In the genomic region with DNA sequence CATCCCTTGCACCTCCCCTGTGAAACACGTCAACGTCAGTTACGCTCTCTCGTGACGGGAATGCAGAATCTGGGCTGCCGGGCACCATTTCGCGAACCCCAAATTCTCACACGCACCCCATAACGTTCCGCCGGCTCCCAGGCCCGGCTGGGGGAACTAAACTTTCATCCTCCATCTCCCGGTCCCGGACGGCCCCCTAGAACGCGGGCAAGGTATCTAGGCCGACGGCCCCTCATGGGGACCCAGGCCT, we compare ENCODE assay signal across 1 cellular context.
TF ChIP-seq lines count a peak whose summit lies in the region.

No MANE protein-coding gene starts in this region.

TF ChIP-seq in K562, 482 proteins besides CTCF, POLR2A, EP300 and RAD21 (continued from another document):
- no peak for TF ChIP-seq WHSC1 (IDR thresholded peaks at IDR 0.05; ENCODE audit: low read length)
- TF ChIP-seq NUFIP1 (IDR thresholded peaks at IDR 0.05; ENCODE audit: partially characterized antibody), result no peak
- no peak for TF ChIP-seq MTA2 (IDR thresholded peaks at IDR 0.05; ENCODE audit: low read depth)
- TF ChIP-seq FOXA1 (IDR thresholded peaks at IDR 0.05; ENCODE audit: borderline replicate concordance), result no peak
- TF ChIP-seq, protein P1, sequence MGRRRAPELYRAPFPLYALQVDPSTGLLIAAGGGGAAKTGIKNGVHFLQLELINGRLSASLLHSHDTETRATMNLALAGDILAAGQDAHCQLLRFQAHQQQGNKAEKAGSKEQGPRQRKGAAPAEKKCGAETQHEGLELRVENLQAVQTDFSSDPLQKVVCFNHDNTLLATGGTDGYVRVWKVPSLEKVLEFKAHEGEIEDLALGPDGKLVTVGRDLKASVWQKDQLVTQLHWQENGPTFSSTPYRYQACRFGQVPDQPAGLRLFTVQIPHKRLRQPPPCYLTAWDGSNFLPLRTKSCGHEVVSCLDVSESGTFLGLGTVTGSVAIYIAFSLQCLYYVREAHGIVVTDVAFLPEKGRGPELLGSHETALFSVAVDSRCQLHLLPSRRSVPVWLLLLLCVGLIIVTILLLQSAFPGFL (CRISPR knock-in tag; IDR thresholded peaks at IDR 0.05), result no peak
- no peak for TF ChIP-seq ZNF696 (CRISPR knock-in tag; conservative IDR thresholded peaks at IDR 0.05)
- TF ChIP-seq NR4A1 (CRISPR knock-in tag; IDR thresholded peaks at IDR 0.05), result no peak
- no peak for TF ChIP-seq NR4A1 (tag; IDR thresholded peaks at IDR 0.05)
- TF ChIP-seq, protein P2, sequence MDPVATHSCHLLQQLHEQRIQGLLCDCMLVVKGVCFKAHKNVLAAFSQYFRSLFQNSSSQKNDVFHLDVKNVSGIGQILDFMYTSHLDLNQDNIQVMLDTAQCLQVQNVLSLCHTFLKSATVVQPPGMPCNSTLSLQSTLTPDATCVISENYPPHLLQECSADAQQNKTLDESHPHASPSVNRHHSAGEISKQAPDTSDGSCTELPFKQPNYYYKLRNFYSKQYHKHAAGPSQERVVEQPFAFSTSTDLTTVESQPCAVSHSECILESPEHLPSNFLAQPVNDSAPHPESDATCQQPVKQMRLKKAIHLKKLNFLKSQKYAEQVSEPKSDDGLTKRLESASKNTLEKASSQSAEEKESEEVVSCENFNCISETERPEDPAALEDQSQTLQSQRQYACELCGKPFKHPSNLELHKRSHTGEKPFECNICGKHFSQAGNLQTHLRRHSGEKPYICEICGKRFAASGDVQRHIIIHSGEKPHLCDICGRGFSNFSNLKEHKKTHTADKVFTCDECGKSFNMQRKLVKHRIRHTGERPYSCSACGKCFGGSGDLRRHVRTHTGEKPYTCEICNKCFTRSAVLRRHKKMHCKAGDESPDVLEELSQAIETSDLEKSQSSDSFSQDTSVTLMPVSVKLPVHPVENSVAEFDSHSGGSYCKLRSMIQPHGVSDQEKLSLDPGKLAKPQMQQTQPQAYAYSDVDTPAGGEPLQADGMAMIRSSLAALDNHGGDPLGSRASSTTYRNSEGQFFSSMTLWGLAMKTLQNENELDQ (CRISPR knock-in tag; IDR thresholded peaks at IDR 0.05; ENCODE audit: borderline replicate concordance), result no peak
- TF ChIP-seq THRAP3 (IDR thresholded peaks at IDR 0.05; ENCODE audit: borderline replicate concordance), result no peak
- TF ChIP-seq FOXK1 (CRISPR knock-in tag; IDR thresholded peaks at IDR 0.05; ENCODE audit: borderline replicate concordance), result 0 out of 2 replicates have a peak, but pooled peaks have one; percentile 49
- TF ChIP-seq ZNF77 (CRISPR knock-in tag; IDR thresholded peaks at IDR 0.05), result no peak
- no peak for TF ChIP-seq ZNF583 (CRISPR knock-in tag; IDR thresholded peaks at IDR 0.05)
- TF ChIP-seq, protein P3, sequence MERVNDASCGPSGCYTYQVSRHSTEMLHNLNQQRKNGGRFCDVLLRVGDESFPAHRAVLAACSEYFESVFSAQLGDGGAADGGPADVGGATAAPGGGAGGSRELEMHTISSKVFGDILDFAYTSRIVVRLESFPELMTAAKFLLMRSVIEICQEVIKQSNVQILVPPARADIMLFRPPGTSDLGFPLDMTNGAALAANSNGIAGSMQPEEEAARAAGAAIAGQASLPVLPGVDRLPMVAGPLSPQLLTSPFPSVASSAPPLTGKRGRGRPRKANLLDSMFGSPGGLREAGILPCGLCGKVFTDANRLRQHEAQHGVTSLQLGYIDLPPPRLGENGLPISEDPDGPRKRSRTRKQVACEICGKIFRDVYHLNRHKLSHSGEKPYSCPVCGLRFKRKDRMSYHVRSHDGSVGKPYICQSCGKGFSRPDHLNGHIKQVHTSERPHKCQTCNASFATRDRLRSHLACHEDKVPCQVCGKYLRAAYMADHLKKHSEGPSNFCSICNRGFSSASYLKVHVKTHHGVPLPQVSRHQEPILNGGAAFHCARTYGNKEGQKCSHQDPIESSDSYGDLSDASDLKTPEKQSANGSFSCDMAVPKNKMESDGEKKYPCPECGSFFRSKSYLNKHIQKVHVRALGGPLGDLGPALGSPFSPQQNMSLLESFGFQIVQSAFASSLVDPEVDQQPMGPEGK (CRISPR knock-in tag; IDR thresholded peaks at IDR 0.05; ENCODE audit: borderline replicate concordance), result 0 out of 2 replicates have a peak, but pooled peaks have one; percentile 37
- TF ChIP-seq, protein P4, sequence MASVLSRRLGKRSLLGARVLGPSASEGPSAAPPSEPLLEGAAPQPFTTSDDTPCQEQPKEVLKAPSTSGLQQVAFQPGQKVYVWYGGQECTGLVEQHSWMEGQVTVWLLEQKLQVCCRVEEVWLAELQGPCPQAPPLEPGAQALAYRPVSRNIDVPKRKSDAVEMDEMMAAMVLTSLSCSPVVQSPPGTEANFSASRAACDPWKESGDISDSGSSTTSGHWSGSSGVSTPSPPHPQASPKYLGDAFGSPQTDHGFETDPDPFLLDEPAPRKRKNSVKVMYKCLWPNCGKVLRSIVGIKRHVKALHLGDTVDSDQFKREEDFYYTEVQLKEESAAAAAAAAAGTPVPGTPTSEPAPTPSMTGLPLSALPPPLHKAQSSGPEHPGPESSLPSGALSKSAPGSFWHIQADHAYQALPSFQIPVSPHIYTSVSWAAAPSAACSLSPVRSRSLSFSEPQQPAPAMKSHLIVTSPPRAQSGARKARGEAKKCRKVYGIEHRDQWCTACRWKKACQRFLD (CRISPR knock-in tag; IDR thresholded peaks at IDR 0.05), result no peak
- TF ChIP-seq BRD4 (IDR thresholded peaks at IDR 0.05), result peak; percentile 52; the same call in 1 of the 2 replicates
- no peak for TF ChIP-seq SRSF1 (IDR thresholded peaks at IDR 0.05; ENCODE audit: low read depth, low read length)
- TF ChIP-seq XRCC5 (IDR thresholded peaks at IDR 0.05; ENCODE audit: low read depth, low read length), result 0 out of 2 replicates have a peak, but pooled peaks have one; percentile 44
- TF ChIP-seq ZBED1 (IDR thresholded peaks at IDR 0.05), result no peak
TF ChIP-seq in K562: peak in this region for 25.
